In the genomic region with DNA sequence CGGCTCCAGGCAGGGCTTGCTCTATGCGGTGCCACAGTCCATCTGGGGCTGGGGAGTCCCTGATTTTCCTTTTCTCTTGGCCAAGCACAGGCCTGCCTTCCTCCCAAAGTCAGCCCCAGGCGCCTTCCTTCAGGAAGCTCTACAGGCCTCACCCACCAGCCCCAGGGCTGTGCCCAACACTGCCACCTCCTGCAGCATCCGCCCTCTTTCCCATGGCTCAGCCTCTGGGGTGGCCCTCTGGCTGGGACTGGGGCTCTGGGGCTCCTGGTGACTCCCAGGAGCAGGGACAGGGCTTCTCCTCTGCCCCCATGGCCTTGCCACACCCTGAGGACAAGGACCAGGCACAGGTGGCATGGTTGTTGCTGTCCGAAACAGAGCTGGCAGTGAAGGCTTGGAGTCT, we compare ENCODE assay signal across 11 cellular contexts. TPM values are rescaled to one million over a fixed set of nuclear protein-coding genes. Genes with fewer than 3 reads are reported as not detected.
DNase-seq lines count a peak whose midpoint lies in the region; TF ChIP-seq lines count a peak whose summit lies in the region.
"Had no signal": no experiment of that assay in that cellular context is flagged by ENCODE, and none has a peak within 500 bp of the region (broad histone marks: within the 10 kb centered on the region; RNA-seq: fewer than 3 reads in every experiment).

No MANE protein-coding gene starts in this region.

- H3K36me3 ChIP-seq in HUES6 (ENCODE audit: control insufficient read depth, insufficient read depth, low read length) (no peaks in the 10 kb centered on the region), spleen (peaks cover 0 to 24% (median 0%) of the 10 kb centered on the region in 6 donors)

- H3K27me3 ChIP-seq in HUES6 (ENCODE audit: control insufficient read depth, insufficient read depth, low read length), result peaks cover 39% of the 10 kb centered on the region
- H3K27me3 ChIP-seq in layer of hippocampus (ENCODE audit: control insufficient read depth, insufficient read depth, low read length), result peaks cover 3% of the 10 kb centered on the region
- H3K27me3 ChIP-seq in spleen (replicated peaks in 1 of 7), result peaks cover 0 to 47% (median 16%) of the 10 kb centered on the region in 7 donors

- peak overlapping the region in 1 of 5 experiments; percentile 83 for H3K27ac Mint-ChIP-seq in brain
- H3K27ac Mint-ChIP-seq: activated B cell treated with CpG ODN at 0.5 μM for 24 hours had no signal

- H3K9me3 ChIP-seq in HUES6 (ENCODE audit: control insufficient read depth, insufficient read depth, low read depth, low read length) (no peaks in the 10 kb centered on the region), spleen (no peaks in the 10 kb centered on the region)

- peak overlapping the region; percentile 71 for H3K4me3 ChIP-seq in HUES6 (ENCODE audit: low read depth, low read length)
- H3K4me3 ChIP-seq in spleen, result peak overlapping the region in 7 of 8 donors; percentile 40 to 75 (median 53)

- peak in 1 of 3 donors; percentile 22 for TF ChIP-seq POLR2A in spleen (IDR thresholded peaks at IDR 0.05)

- no peaks in the 10 kb centered on the region for H3K36me3 Mint-ChIP-seq in brain

- TF ChIP-seq CTCF in brain (conservative IDR thresholded peaks at IDR 0.05) (no peak), spleen (IDR thresholded peaks at IDR 0.05 in 8 of 11, conservative IDR thresholded peaks at IDR 0.05 in 3 of 11) (no peak)

- no peaks in the 10 kb centered on the region for H3K9me3 Mint-ChIP-seq in brain
- H3K9me3 Mint-ChIP-seq: activated B cell treated with CpG ODN at 0.5 μM for 24 hours had no signal

- DNase-seq in spleen, result peak; percentile 86
- DNase-seq in GM19240 (ENCODE audit: insufficient read length, low spot score), result no peak
- no peak for DNase-seq in activated CD8-positive, alpha-beta memory T cell treated with anti-CD3 and anti-CD28 coated beads, Interleukin-2, amount 50 U/mL, for 4 hours
- DNase-seq in NCI-H2196 (lab: John Stamatoyannopoulos, UW; ENCODE audit: unreplicated experiment), result no peak
- no peak for DNase-seq in posterior cingulate gyrus
- DNase-seq: activated B cell treated with CpG ODN at 0.5 μM for 24 hours; DMS153; NK-92 treated with Interleukin-12 subunit alpha and Interleukin-12 subunit beta, amount 100 ng/mL, for 24 hours had no signal

- H3K27me3 Mint-ChIP-seq in brain, result peaks cover 65% of the 10 kb centered on the region

- intact Hi-C loops in spleen (cut with DNase I; ENCODE audit: low total_unique reads), result no loop called here
- intact Hi-C loops in posterior cingulate gyrus (cut with DNase I), result no loop called here

- peak overlapping the region in 4 of 5 experiments; percentile 45 to 78 (median 60) for H3K4me3 Mint-ChIP-seq in brain
- H3K4me3 Mint-ChIP-seq: activated B cell treated with CpG ODN at 0.5 μM for 24 hours had no signal

- H3K27ac ChIP-seq in HUES6 (ENCODE audit: low read depth, low read length) (no peak overlapping the region), layer of hippocampus (ENCODE audit: low read depth, low read length) (peak overlapping the region; percentile 92), spleen (peak overlapping the region; percentile 65 to 93 (median 85))

- WGBS in spleen, 5 donors, result 67 to 82% (median 81%) methylated on average over 5 of the region's 5 CpGs

- H3K9ac ChIP-seq in HUES6 (ENCODE audit: low read length), result no peak overlapping the region

- 0 out of 2 replicates have a peak, but pooled peaks cover 6% of the 10 kb centered on the region for H3K4me1 ChIP-seq in HUES6 (ENCODE audit: control insufficient read depth, insufficient read depth, low read length)
- H3K4me1 ChIP-seq in spleen, result peaks cover 0 to 55% (median 32%) of the 10 kb centered on the region in 6 donors

- peaks cover 6% of the 10 kb centered on the region for H3K4me1 Mint-ChIP-seq in brain

RNA-seq across cellular contexts. Expression of gene ITGB4, which starts 0.8 kb away (rescaled TPM):
- polyA plus RNA-seq in brain (ENCODE audit: insufficient read depth, low read depth, low replicate concordance) (29.4 TPM), spleen (10 to 100 TPM; 16.6 to 49.9 (median 30.1) TPM)
- total RNA-seq in spleen, result 100 to 1,000 TPM in 3 of 7 donors, 10 to 100 TPM in 4; 80.4 to 205 (median 90.1) TPM

RNA-seq across cellular contexts. Expression of gene GALK1, which starts 42.9 kb away (rescaled TPM):
- polyA plus RNA-seq in brain (ENCODE audit: insufficient read depth, low read depth, low replicate concordance) (26.8 TPM), spleen (10 to 100 TPM; 34.2 to 45.9 (median 37.0) TPM)
- 10 to 100 TPM; 23.5 to 45.1 (median 33.5) TPM for total RNA-seq in spleen

RNA-seq across cellular contexts. Expression of gene SAP30BP, which starts 54.9 kb away (rescaled TPM):
- polyA plus RNA-seq in brain (ENCODE audit: insufficient read depth, low read depth, low replicate concordance), result 113 TPM
- 100 to 1,000 TPM in 3 of 7 donors, 10 to 100 TPM in 4; 71.6 to 110 (median 82.1) TPM for total RNA-seq in spleen
- polyA plus RNA-seq in spleen, result 10 to 100 TPM; 53.8 to 76.7 (median 70.4) TPM

RNA-seq across cellular contexts. Expression of gene RECQL5, which starts 55.1 kb away (rescaled TPM):
- 25.9 TPM for polyA plus RNA-seq in brain (ENCODE audit: insufficient read depth, low read depth, low replicate concordance)
- total RNA-seq in spleen, result 10 to 100 TPM; 25.7 to 51.0 (median 37.6) TPM
- polyA plus RNA-seq in spleen, result 10 to 100 TPM; 28.2 to 48.8 (median 47.4) TPM
